ENCODE assay signal across 15 cellular contexts in genomic region chr14:90298230-90298629, GRCh38. TPM values are rescaled to one million over a fixed set of nuclear protein-coding genes. Genes with fewer than 3 reads are reported as not detected.
DNase-seq lines count a peak whose midpoint lies in the region; ATAC-seq, FAIRE-seq and TF ChIP-seq lines count a peak whose summit lies in the region.
"Had no signal": no experiment of that assay in that cellular context is flagged by ENCODE, and none has a peak within 500 bp of the region (broad histone marks: within the 10 kb centered on the region; RNA-seq: fewer than 3 reads in every experiment).

No MANE protein-coding gene starts in this region.

- H3K56ac ChIP-seq in IMR-90 (ENCODE audit: extremely low read depth, insufficient read depth, low read length): no peak overlapping the region

- CTCF ChIA-PET in IMR-90 (lab: Yijun Ruan, JAX): interaction anchor here (0.7 to 1.8 kb wide), 2 partner anchors 9 to 1656 kb away, joined by 5 to 7 read pairs; no protein-coding TSS in a partner anchor
- CTCF ChIA-PET in HepG2 (lab: Yijun Ruan, JAX; ENCODE audit: low intra/inter-chr PET ratio, low total read pairs): no interaction called here

- H3K27me3 ChIP-seq in left ventricle myocardium inferior (ENCODE audit: low read depth) (no peaks in the 10 kb centered on the region), IMR-90 (ENCODE audit: control insufficient read depth, insufficient read depth, low read length) (no peaks in the 10 kb centered on the region), HepG2 (ENCODE audit: control insufficient read depth in 1 of 2, insufficient read depth in 2 of 2, low read length in 2 of 2) (no peaks in the 10 kb centered on the region), stomach smooth muscle (ENCODE audit: control insufficient read depth in 1 of 2, insufficient read depth in 2 of 2, low read length in 2 of 2) (no peaks in the 10 kb centered on the region)

- H3K27ac Mint-ChIP-seq in stimulated activated naive B cell treated with anti-CD40 and anti-IgM and Interleukin-4, amounts not matched to agents 10 μg/mL and 1 μg/mL and 100 μg/mL, for 72 hours: no peak overlapping the region
- H3K27ac Mint-ChIP-seq: CD8-positive, alpha-beta memory T cell; HFFc6 had no signal

- H3K36me3 Mint-ChIP-seq in stimulated activated naive B cell treated with anti-CD40 and anti-IgM and Interleukin-4, amounts not matched to agents 10 μg/mL and 1 μg/mL and 100 μg/mL, for 72 hours: peaks cover 30 to 48% of the 10 kb centered on the region in 2 donors

- H3K9me1 ChIP-seq in IMR-90 (ENCODE audit: insufficient read depth, low read length): peaks cover 7% of the 10 kb centered on the region; the same call in 1 of the 2 replicates

- no peak overlapping the region for H3K4me3 ChIP-seq in left ventricle myocardium inferior
- no peak overlapping the region for H3K4me3 ChIP-seq in IMR-90 (ENCODE audit: insufficient read depth, low read depth, low read length)
- no peak overlapping the region for H3K4me3 ChIP-seq in HepG2 (replicated peaks in 1 of 3; ENCODE audit: insufficient read depth in 1 of 3, low read depth in 2 of 3, low read length in 3 of 3)
- H3K4me3 ChIP-seq in stomach smooth muscle (ENCODE audit: low read length in 2 of 2): no peak overlapping the region
- no peak overlapping the region for H3K4me3 ChIP-seq in mucosa of descending colon

- TF ChIP-seq POLR2A in IMR-90 (IDR thresholded peaks at IDR 0.05; ENCODE audit: low read depth, low read length) (no peak), HepG2 (IDR thresholded peaks at IDR 0.05; ENCODE audit: insufficient read depth in 1 of 2, low read depth in 2 of 2, low read length in 2 of 2) (no peak)

- dilution Hi-C loops in IMR-90 (cut with HindIII; ENCODE audit: low sequenced_read_pairs, unreplicated experiment): no loop called here

- no peak overlapping the region for H4K91ac ChIP-seq in IMR-90 (ENCODE audit: insufficient read depth, low read depth, low read length)

- H3K9me3 ChIP-seq in left ventricle myocardium inferior (replicated peaks): no peaks in the 10 kb centered on the region
- H3K9me3 ChIP-seq in IMR-90 (ENCODE audit: control insufficient read depth, insufficient read depth, low read length): no peaks in the 10 kb centered on the region; the same call in 1 of the 2 replicates
- no peaks in the 10 kb centered on the region for H3K9me3 ChIP-seq in HepG2 (ENCODE audit: low read length)
- no peaks in the 10 kb centered on the region for H3K9me3 ChIP-seq in stomach smooth muscle (ENCODE audit: control insufficient read depth in 2 of 2, low read length in 2 of 2)
- H3K9me3 ChIP-seq in mucosa of descending colon: no peaks in the 10 kb centered on the region

- H3K27me3 Mint-ChIP-seq in stimulated activated naive B cell treated with anti-CD40 and anti-IgM and Interleukin-4, amounts not matched to agents 10 μg/mL and 1 μg/mL and 100 μg/mL, for 72 hours: no peaks in the 10 kb centered on the region
- H3K27me3 Mint-ChIP-seq: CD8-positive, alpha-beta memory T cell had no signal

- POLR2A ChIA-PET in IMR-90 (lab: Charles Lee; ENCODE audit: unreplicated experiment) (no interaction called here), HepG2 (lab: Yijun Ruan, JAX) (no interaction called here)

- TF ChIP-seq CTCF in left ventricle myocardium inferior (IDR thresholded peaks at IDR 0.05; ENCODE audit: borderline replicate concordance): no peak
- no peak for TF ChIP-seq CTCF in IMR-90 (conservative IDR thresholded peaks at IDR 0.05; ENCODE audit: low read depth, low read length)
- TF ChIP-seq CTCF in HepG2 (CRISPR knock-in tag; IDR thresholded peaks at IDR 0.05): no peak
- TF ChIP-seq CTCF in mucosa of descending colon (IDR thresholded peaks at IDR 0.05): no peak

- no peak overlapping the region for H2BK15ac ChIP-seq in IMR-90 (ENCODE audit: low read depth, low read length)

- H3K79me1 ChIP-seq in IMR-90 (ENCODE audit: low read depth in 1 of 2, low read length in 2 of 2): peaks cover 0 to 10% of the 10 kb centered on the region in 2 experiments; a peak in 3 of 4 replicates

- H4K5ac ChIP-seq in IMR-90 (ENCODE audit: low read depth, low read length): no peak overlapping the region

- no peak for TF ChIP-seq RAD21 in IMR-90 (IDR thresholded peaks at IDR 0.05; ENCODE audit: low read length)
- TF ChIP-seq RAD21 in HepG2 (CRISPR knock-in tag; IDR thresholded peaks at IDR 0.05): no peak

- H3K79me2 ChIP-seq in HepG2 (ENCODE audit: insufficient read depth, low read length): no peaks in the 10 kb centered on the region

- no CpG with 5 or more reads among the region's 10 CpGs for WGBS in IMR-90 (ENCODE audit: extremely low coverage in 2 of 2, insufficient read length in 1 of 2), 2 experiments
- 97% methylated on average over 10 of the region's 10 CpGs for WGBS in HepG2 (ENCODE audit: low lambda C conversion rate)

- DNase-seq in left ventricle myocardium inferior (no peak), Right ventricle myocardium inferior (ENCODE audit: missing footprints) (no peak), IMR-90 (no peak), HepG2 (ENCODE audit: low spot score) (no peak), mucosa of descending colon (no peak)
- no peak for DNase-seq in stimulated activated naive B cell treated with anti-CD40 and anti-IgM and Interleukin-4, amounts not matched to agents 10 μg/mL and 1 μg/mL and 100 μg/mL, for 72 hours
- DNase-seq: CD8-positive, alpha-beta memory T cell; DMS53; GF-D8; HCEC 1CT; HFFc6 had no signal

- H3K4me1 ChIP-seq in left ventricle myocardium inferior (peaks cover 41% of the 10 kb centered on the region), IMR-90 (ENCODE audit: control insufficient read depth, insufficient read depth, low read length) (peaks cover 3% of the 10 kb centered on the region; the same call in 1 of the 2 replicates), HepG2 (ENCODE audit: insufficient read depth, low read length) (peaks cover 13% of the 10 kb centered on the region), stomach smooth muscle (ENCODE audit: control insufficient read depth, insufficient read depth, low read length) (peaks cover 17% of the 10 kb centered on the region), mucosa of descending colon (ENCODE audit: low read depth) (peaks cover 15% of the 10 kb centered on the region)

- no peak overlapping the region for H3K4ac ChIP-seq in IMR-90 (ENCODE audit: low read depth, low read length)

- H2AK5ac ChIP-seq in IMR-90 (ENCODE audit: low read depth, low read length): no peak overlapping the region

- peaks cover 0 to 2% of the 10 kb centered on the region in 2 donors for H3K9me3 Mint-ChIP-seq in stimulated activated naive B cell treated with anti-CD40 and anti-IgM and Interleukin-4, amounts not matched to agents 10 μg/mL and 1 μg/mL and 100 μg/mL, for 72 hours
- H3K9me3 Mint-ChIP-seq: CD8-positive, alpha-beta memory T cell; HFFc6 had no signal

- in situ Hi-C loops in IMR-90 (cut with MboI; ENCODE audit: low sequenced_read_pairs) (loop anchor here (25.0 kb wide), 1 partner anchor 864 kb away; no protein-coding TSS in a partner anchor), HepG2 (cut with HindIII; ENCODE audit: extremely low pct_ligation_motif_present, low pct_unique_long_range_greater_than_20kb) (no loop called here)

- no peak overlapping the region for H2BK5ac ChIP-seq in IMR-90 (ENCODE audit: low read depth, low read length, poor library complexity, severe bottlenecking)

- peak overlapping the region; percentile 68 for H3K27ac ChIP-seq in left ventricle myocardium inferior (replicated peaks)
- no peak overlapping the region for H3K27ac ChIP-seq in IMR-90 (ENCODE audit: insufficient read depth, low read length)
- H3K27ac ChIP-seq in HepG2 (ENCODE audit: extremely low read length, insufficient read depth, low read length): no peak overlapping the region
- peak overlapping the region; percentile 86 for H3K27ac ChIP-seq in stomach smooth muscle (ENCODE audit: low read length)

- H4K8ac ChIP-seq in IMR-90 (ENCODE audit: low read depth in 2 of 2, low read length in 2 of 2): no peak overlapping the region

- H3K14ac ChIP-seq in IMR-90 (replicated peaks; ENCODE audit: low read depth, low read length): no peak overlapping the region

- H3K36me3 ChIP-seq in left ventricle myocardium inferior (peaks cover 52% of the 10 kb centered on the region), IMR-90 (ENCODE audit: control insufficient read depth, insufficient read depth, low read length) (peaks cover 9% of the 10 kb centered on the region), HepG2 (replicated peaks in 1 of 2; ENCODE audit: control insufficient read depth in 1 of 2, insufficient read depth in 2 of 2, low read length in 2 of 2) (peaks cover 4 to 42% of the 10 kb centered on the region in 2 experiments; a peak in 4 of 5 replicates), stomach smooth muscle (ENCODE audit: control insufficient read depth in 2 of 2, insufficient read depth in 2 of 2, low read length in 2 of 2) (peaks cover 7 to 19% of the 10 kb centered on the region in 2 donors), mucosa of descending colon (ENCODE audit: low read depth) (peaks cover 5% of the 10 kb centered on the region)

- H3K4me3 Mint-ChIP-seq in stimulated activated naive B cell treated with anti-CD40 and anti-IgM and Interleukin-4, amounts not matched to agents 10 μg/mL and 1 μg/mL and 100 μg/mL, for 72 hours: no peak overlapping the region
- H3K4me3 Mint-ChIP-seq: CD8-positive, alpha-beta memory T cell; HFFc6 had no signal

- ATAC-seq in Right ventricle myocardium inferior: no peak
- ATAC-seq in IMR-90 (ENCODE audit: low read depth): no peak
- no peak for ATAC-seq in HepG2
- ATAC-seq in GM21367 (IDR thresholded peaks at IDR 0.05; ENCODE audit: unreplicated experiment): no peak
- ATAC-seq in mucosa of descending colon: no peak
- no peak for ATAC-seq in stimulated activated naive B cell treated with anti-CD40 and anti-IgM and Interleukin-4, amounts not matched to agents 10 μg/mL and 1 μg/mL and 100 μg/mL, for 72 hours (replicated peaks)

- no peak overlapping the region for H2BK120ac ChIP-seq in IMR-90 (ENCODE audit: low read depth, low read length)

- no TSS peak for BruUV-seq in IMR-90 (replicated peaks; lab: Mats Ljungman, UMichigan)
- BruUV-seq in HepG2 (replicated peaks; lab: Mats Ljungman, UMichigan): no TSS peak

- TF ChIP-seq EP300 in HepG2 (IDR thresholded peaks at IDR 0.05; ENCODE audit: low read depth in 2 of 2, low read length in 2 of 2) (no peak), HepG2 (CRISPR knock-in tag; IDR thresholded peaks at IDR 0.05; ENCODE audit: borderline replicate concordance) (no peak)

- H3K9ac ChIP-seq in IMR-90 (ENCODE audit: low read depth, low read length) (no peak overlapping the region), HepG2 (ENCODE audit: insufficient read depth, low read depth, low read length) (no peak overlapping the region), stomach smooth muscle (ENCODE audit: low read length in 2 of 2) (no peak overlapping the region)

- peaks cover 6 to 9% of the 10 kb centered on the region in 2 donors for H3K4me1 Mint-ChIP-seq in stimulated activated naive B cell treated with anti-CD40 and anti-IgM and Interleukin-4, amounts not matched to agents 10 μg/mL and 1 μg/mL and 100 μg/mL, for 72 hours

- no peak overlapping the region for H2AFZ ChIP-seq in IMR-90 (replicated peaks; ENCODE audit: low read length, poor library complexity)
- H2AFZ ChIP-seq in HepG2 (ENCODE audit: low read length): no peak overlapping the region

- no peak overlapping the region for H2BK20ac ChIP-seq in IMR-90 (ENCODE audit: low read depth, low read length)

- H4K20me1 ChIP-seq in IMR-90 (ENCODE audit: insufficient read depth, low read length) (no peaks in the 10 kb centered on the region), HepG2 (ENCODE audit: insufficient read depth, low read length) (no peaks in the 10 kb centered on the region)

- no peak overlapping the region for H2AK9ac ChIP-seq in IMR-90 (replicated peaks; ENCODE audit: low read depth, low read length, poor library complexity)

- intact Hi-C loops in left ventricle myocardium inferior (cut with micrococcal nuclease): no loop called here
- intact Hi-C loops in Right ventricle myocardium inferior (cut with DNase I): no loop called here
- intact Hi-C loops in IMR-90 (cut with micrococcal nuclease): no loop called here
- intact Hi-C loops in HepG2 (cut with micrococcal nuclease; ENCODE audit: unreplicated experiment): no loop called here
- intact Hi-C loops in mucosa of descending colon (cut with DNase I, micrococcal nuclease): no loop called here

- H3K18ac ChIP-seq in IMR-90 (ENCODE audit: low read depth, low read length): no peak overlapping the region

- FAIRE-seq in HepG2 (lab: Jason Lieb, UNC): no peak
- FAIRE-seq: GM19239, HTR-8/SVneo had no signal

- H3K23ac ChIP-seq in IMR-90 (ENCODE audit: low read depth, low read length): no peak overlapping the region

- H3K4me2 ChIP-seq in IMR-90 (ENCODE audit: low read depth, low read length) (no peak overlapping the region), HepG2 (ENCODE audit: low read depth, low read length) (no peak overlapping the region)

RNA-seq across cellular contexts. Expression of gene NRDE2, which starts 33.5 kb away (rescaled TPM):
- total RNA-seq in left ventricle myocardium inferior (10.5 TPM), Right ventricle myocardium inferior (11.2 TPM), IMR-90 (2012; rRNA removed) (7.5 and 9.3 TPM in 2 replicates), HepG2 (2016; rRNA removed; fragmentation: Illumina TruSeq; extraction: Trizol) (12.5 and 16.9 TPM in 2 replicates), mucosa of descending colon (10 to 100 TPM; 23.0 to 31.5 (median 26.1) TPM)
- polyA plus RNA-seq in IMR-90 (2012; rRNA removed) (4.0 and 4.5 TPM in 2 replicates), HepG2 (2011; rRNA removed) (5.6 TPM in 2 replicates)
- polyA plus RNA-seq in IMR-90 (2012; cell fraction: cytosol; rRNA removed): 1.7 and 3.9 TPM in 2 replicates
- polyA plus RNA-seq in IMR-90 (2012; cell fraction: nucleus; rRNA removed; ENCODE audit: low replicate concordance): 11.3 and 16.3 TPM in 2 replicates
- total RNA-seq in HepG2 (2016; cell fraction: cytosol; rRNA removed; fragmentation: Illumina TruSeq; extraction: Trizol; ENCODE audit: low read depth): 2.5 and 3.0 TPM in 2 replicates
- 14.5 and 15.2 TPM in 2 replicates for total RNA-seq in HepG2 (2016; cell fraction: insoluble cytoplasmic fraction; rRNA removed; fragmentation: Illumina TruSeq; extraction: Trizol)
- total RNA-seq in HepG2 (2016; cell fraction: membrane; rRNA removed; fragmentation: Illumina TruSeq; extraction: Trizol): 3.4 and 3.9 TPM in 2 replicates
- 19.1 and 19.5 TPM in 2 replicates for total RNA-seq in HepG2 (2016; cell fraction: nucleus; rRNA removed; fragmentation: Illumina TruSeq; extraction: Trizol)
- 4.7 and 5.4 TPM in 2 replicates for polyA plus RNA-seq in HepG2 (2011; cell fraction: cytosol; rRNA removed)
- 12.3 and 13.4 TPM in 2 replicates for polyA plus RNA-seq in HepG2 (2011; cell fraction: nucleus; rRNA removed)
- 5.2 and 6.2 TPM in 2 replicates for polyA plus RNA-seq in HepG2 (2012)
- 0.38 and 0.41 TPM in 2 replicates for polyA plus RNA-seq in HepG2 (2016; cell fraction: cytosol; fragmentation: Illumina TruSeq; extraction: Trizol; ENCODE audit: low read depth)
- 9.6 and 10.3 TPM in 2 replicates for polyA plus RNA-seq in HepG2 (2016; cell fraction: insoluble cytoplasmic fraction; fragmentation: Illumina TruSeq; extraction: Trizol; ENCODE audit: low read depth)
- polyA plus RNA-seq in HepG2 (2016; cell fraction: membrane; fragmentation: Illumina TruSeq; extraction: Trizol; ENCODE audit: low read depth): 0.86 and 0.92 TPM in 2 replicates
- 14.5 and 18.6 TPM in 2 replicates for polyA plus RNA-seq in HepG2 (2016; cell fraction: nucleus; fragmentation: Illumina TruSeq; extraction: Trizol; ENCODE audit: insufficient read depth, low read depth)
- 9.4 and 26.4 TPM in 2 replicates for polyA minus RNA-seq in HepG2 (2011; rRNA and poly(A)+ RNA removed; ENCODE audit: low replicate concordance)
- 3.1 and 3.3 TPM in 2 replicates for polyA minus RNA-seq in HepG2 (2011; cell fraction: cytosol; rRNA and poly(A)+ RNA removed)
- 24.8 and 25.6 TPM in 2 replicates for polyA minus RNA-seq in HepG2 (2011; cell fraction: nucleus; rRNA and poly(A)+ RNA removed)

RNA-seq across cellular contexts. Expression of gene PSMC1, which starts 41.9 kb away (rescaled TPM):
- total RNA-seq in left ventricle myocardium inferior (121 TPM), Right ventricle myocardium inferior (125 TPM), IMR-90 (2012; rRNA removed) (194 and 325 TPM in 2 replicates), HepG2 (2016; rRNA removed; fragmentation: Illumina TruSeq; extraction: Trizol) (167 and 271 TPM in 2 replicates), mucosa of descending colon (10 to 100 TPM; 70.2 to 79.6 (median 78.6) TPM)
- polyA plus RNA-seq in IMR-90 (2012; rRNA removed) (150 and 181 TPM in 2 replicates), HepG2 (2011; rRNA removed) (41.9 and 48.6 TPM in 2 replicates)
- 24.3 and 34.6 TPM in 2 replicates for polyA plus RNA-seq in IMR-90 (2012; cell fraction: cytosol; rRNA removed)
- 8.4 and 77.4 TPM in 2 replicates for polyA plus RNA-seq in IMR-90 (2012; cell fraction: nucleus; rRNA removed; ENCODE audit: low replicate concordance)
- 24.3 and 31.2 TPM in 2 replicates for total RNA-seq in HepG2 (2016; cell fraction: cytosol; rRNA removed; fragmentation: Illumina TruSeq; extraction: Trizol; ENCODE audit: low read depth)
- 177 and 276 TPM in 2 replicates for total RNA-seq in HepG2 (2016; cell fraction: insoluble cytoplasmic fraction; rRNA removed; fragmentation: Illumina TruSeq; extraction: Trizol)
- total RNA-seq in HepG2 (2016; cell fraction: membrane; rRNA removed; fragmentation: Illumina TruSeq; extraction: Trizol): 48.2 and 56.4 TPM in 2 replicates
- total RNA-seq in HepG2 (2016; cell fraction: nucleus; rRNA removed; fragmentation: Illumina TruSeq; extraction: Trizol): 71.4 and 87.1 TPM in 2 replicates
- 33.2 and 46.5 TPM in 2 replicates for polyA plus RNA-seq in HepG2 (2011; cell fraction: cytosol; rRNA removed)
- 15.1 and 17.6 TPM in 2 replicates for polyA plus RNA-seq in HepG2 (2011; cell fraction: nucleus; rRNA removed)
- polyA plus RNA-seq in HepG2 (2012): 46.0 and 80.3 TPM in 2 replicates
- polyA plus RNA-seq in HepG2 (2016; cell fraction: cytosol; fragmentation: Illumina TruSeq; extraction: Trizol; ENCODE audit: low read depth): 37.4 and 37.8 TPM in 2 replicates
- polyA plus RNA-seq in HepG2 (2016; cell fraction: insoluble cytoplasmic fraction; fragmentation: Illumina TruSeq; extraction: Trizol; ENCODE audit: low read depth): 266 and 272 TPM in 2 replicates
- polyA plus RNA-seq in HepG2 (2016; cell fraction: membrane; fragmentation: Illumina TruSeq; extraction: Trizol; ENCODE audit: low read depth): 40.5 and 49.0 TPM in 2 replicates
- polyA plus RNA-seq in HepG2 (2016; cell fraction: nucleus; fragmentation: Illumina TruSeq; extraction: Trizol; ENCODE audit: insufficient read depth, low read depth): 94.6 and 95.5 TPM in 2 replicates
- polyA minus RNA-seq in HepG2 (2011; rRNA and poly(A)+ RNA removed; ENCODE audit: low replicate concordance): 12.0 and 42.5 TPM in 2 replicates
- 28.4 and 38.6 TPM in 2 replicates for polyA minus RNA-seq in HepG2 (2011; cell fraction: cytosol; rRNA and poly(A)+ RNA removed)
- polyA minus RNA-seq in HepG2 (2011; cell fraction: nucleus; rRNA and poly(A)+ RNA removed): 53.9 and 71.6 TPM in 2 replicates

Comparison
In these comparisons a context has a peak if more than half of its experiments do, and no peak if none do; other contexts are left out.
1. H3K27ac ChIP-seq: peak in left ventricle myocardium inferior (single experiment) and stomach smooth muscle (single experiment); none in IMR-90 (single experiment) and HepG2 (single experiment).